ENCODE assay signal across 1 cellular context in the genomic region with DNA sequence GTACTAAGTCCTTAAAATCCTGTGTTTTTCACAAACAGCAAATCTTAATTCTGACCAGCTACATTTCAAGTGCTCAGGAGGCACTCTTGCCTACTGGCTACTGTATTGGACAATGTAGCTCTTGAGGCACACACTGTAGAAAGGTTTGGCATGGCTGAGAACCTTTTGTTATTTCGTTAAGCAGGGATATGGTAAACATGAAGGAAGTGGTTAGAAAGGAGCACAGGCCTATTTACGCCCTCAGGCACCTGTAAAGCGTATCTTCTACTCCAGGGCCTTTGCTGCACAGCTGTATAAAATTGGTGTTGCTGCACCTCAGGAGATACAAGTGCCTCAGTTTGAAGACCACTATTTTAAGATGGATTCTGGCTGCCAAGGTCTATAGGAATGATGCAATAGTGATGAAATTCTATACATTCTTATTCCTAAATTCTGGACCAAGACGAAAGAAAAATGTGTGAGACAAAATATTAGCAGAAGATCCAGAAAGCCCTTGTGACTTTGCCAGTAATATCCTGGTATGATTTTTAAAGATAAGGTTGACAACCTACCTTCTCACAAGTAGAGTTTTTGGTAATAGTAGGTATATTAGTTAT.
TF ChIP-seq lines count a peak whose summit lies in the region.

No MANE protein-coding gene starts in this region.

TF ChIP-seq in GM23338, 12 proteins besides CTCF, POLR2A, EP300 and RAD21 (continued from another document):
- TF ChIP-seq, protein P1, sequence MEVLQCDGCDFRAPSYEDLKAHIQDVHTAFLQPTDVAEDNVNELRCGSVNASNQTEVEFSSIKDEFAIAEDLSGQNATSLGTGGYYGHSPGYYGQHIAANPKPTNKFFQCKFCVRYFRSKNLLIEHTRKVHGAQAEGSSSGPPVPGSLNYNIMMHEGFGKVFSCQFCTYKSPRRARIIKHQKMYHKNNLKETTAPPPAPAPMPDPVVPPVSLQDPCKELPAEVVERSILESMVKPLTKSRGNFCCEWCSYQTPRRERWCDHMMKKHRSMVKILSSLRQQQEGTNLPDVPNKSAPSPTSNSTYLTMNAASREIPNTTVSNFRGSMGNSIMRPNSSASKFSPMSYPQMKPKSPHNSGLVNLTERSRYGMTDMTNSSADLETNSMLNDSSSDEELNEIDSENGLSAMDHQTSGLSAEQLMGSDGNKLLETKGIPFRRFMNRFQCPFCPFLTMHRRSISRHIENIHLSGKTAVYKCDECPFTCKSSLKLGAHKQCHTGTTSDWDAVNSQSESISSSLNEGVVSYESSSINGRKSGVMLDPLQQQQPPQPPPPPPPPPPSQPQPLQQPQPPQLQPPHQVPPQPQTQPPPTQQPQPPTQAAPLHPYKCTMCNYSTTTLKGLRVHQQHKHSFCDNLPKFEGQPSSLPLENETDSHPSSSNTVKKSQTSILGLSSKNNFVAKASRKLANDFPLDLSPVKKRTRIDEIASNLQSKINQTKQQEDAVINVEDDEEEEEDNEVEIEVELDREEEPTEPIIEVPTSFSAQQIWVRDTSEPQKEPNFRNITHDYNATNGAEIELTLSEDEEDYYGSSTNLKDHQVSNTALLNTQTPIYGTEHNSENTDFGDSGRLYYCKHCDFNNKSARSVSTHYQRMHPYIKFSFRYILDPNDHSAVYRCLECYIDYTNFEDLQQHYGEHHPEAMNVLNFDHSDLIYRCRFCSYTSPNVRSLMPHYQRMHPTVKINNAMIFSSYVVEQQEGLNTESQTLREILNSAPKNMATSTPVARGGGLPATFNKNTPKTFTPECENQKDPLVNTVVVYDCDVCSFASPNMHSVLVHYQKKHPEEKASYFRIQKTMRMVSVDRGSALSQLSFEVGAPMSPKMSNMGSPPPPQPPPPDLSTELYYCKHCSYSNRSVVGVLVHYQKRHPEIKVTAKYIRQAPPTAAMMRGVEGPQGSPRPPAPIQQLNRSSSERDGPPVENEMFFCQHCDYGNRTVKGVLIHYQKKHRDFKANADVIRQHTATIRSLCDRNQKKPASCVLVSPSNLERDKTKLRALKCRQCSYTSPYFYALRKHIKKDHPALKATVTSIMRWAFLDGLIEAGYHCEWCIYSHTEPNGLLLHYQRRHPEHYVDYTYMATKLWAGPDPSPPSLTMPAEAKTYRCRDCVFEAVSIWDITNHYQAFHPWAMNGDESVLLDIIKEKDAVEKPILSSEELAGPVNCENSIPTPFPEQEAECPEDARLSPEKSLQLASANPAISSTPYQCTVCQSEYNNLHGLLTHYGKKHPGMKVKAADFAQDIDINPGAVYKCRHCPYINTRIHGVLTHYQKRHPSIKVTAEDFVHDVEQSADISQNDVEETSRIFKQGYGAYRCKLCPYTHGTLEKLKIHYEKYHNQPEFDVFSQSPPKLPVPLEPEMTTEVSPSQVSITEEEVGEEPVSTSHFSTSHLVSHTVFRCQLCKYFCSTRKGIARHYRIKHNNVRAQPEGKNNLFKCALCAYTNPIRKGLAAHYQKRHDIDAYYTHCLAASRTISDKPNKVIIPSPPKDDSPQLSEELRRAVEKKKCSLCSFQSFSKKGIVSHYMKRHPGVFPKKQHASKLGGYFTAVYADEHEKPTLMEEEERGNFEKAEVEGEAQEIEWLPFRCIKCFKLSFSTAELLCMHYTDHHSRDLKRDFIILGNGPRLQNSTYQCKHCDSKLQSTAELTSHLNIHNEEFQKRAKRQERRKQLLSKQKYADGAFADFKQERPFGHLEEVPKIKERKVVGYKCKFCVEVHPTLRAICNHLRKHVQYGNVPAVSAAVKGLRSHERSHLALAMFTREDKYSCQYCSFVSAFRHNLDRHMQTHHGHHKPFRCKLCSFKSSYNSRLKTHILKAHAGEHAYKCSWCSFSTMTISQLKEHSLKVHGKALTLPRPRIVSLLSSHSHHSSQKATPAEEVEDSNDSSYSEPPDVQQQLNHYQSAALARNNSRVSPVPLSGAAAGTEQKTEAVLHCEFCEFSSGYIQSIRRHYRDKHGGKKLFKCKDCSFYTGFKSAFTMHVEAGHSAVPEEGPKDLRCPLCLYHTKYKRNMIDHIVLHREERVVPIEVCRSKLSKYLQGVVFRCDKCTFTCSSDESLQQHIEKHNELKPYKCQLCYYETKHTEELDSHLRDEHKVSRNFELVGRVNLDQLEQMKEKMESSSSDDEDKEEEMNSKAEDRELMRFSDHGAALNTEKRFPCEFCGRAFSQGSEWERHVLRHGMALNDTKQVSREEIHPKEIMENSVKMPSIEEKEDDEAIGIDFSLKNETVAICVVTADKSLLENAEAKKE (CRISPR knock-in tag; IDR thresholded peaks at IDR 0.05), result no peak
- TF ChIP-seq EZH2 (IDR thresholded peaks at IDR 0.05; ENCODE audit: low read depth, unreplicated experiment), result no peak
- no peak for TF ChIP-seq POLR2AphosphoS5 (IDR thresholded peaks at IDR 0.05; ENCODE audit: low read depth)
- TF ChIP-seq JUNB (IDR thresholded peaks at IDR 0.05; ENCODE audit: unreplicated experiment), result no peak
- TF ChIP-seq, protein P2, sequence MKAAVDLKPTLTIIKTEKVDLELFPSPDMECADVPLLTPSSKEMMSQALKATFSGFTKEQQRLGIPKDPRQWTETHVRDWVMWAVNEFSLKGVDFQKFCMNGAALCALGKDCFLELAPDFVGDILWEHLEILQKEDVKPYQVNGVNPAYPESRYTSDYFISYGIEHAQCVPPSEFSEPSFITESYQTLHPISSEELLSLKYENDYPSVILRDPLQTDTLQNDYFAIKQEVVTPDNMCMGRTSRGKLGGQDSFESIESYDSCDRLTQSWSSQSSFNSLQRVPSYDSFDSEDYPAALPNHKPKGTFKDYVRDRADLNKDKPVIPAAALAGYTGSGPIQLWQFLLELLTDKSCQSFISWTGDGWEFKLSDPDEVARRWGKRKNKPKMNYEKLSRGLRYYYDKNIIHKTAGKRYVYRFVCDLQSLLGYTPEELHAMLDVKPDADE (IDR thresholded peaks at IDR 0.05), result no peak
- TF ChIP-seq NANOG (IDR thresholded peaks at IDR 0.05; ENCODE audit: borderline replicate concordance), result no peak
- no peak for TF ChIP-seq EZH2phosphoT487 (IDR thresholded peaks at IDR 0.05; ENCODE audit: unreplicated experiment)
- TF ChIP-seq ZNF114 (CRISPR knock-in tag; IDR thresholded peaks at IDR 0.05), result no peak
- TF ChIP-seq, protein P3, sequence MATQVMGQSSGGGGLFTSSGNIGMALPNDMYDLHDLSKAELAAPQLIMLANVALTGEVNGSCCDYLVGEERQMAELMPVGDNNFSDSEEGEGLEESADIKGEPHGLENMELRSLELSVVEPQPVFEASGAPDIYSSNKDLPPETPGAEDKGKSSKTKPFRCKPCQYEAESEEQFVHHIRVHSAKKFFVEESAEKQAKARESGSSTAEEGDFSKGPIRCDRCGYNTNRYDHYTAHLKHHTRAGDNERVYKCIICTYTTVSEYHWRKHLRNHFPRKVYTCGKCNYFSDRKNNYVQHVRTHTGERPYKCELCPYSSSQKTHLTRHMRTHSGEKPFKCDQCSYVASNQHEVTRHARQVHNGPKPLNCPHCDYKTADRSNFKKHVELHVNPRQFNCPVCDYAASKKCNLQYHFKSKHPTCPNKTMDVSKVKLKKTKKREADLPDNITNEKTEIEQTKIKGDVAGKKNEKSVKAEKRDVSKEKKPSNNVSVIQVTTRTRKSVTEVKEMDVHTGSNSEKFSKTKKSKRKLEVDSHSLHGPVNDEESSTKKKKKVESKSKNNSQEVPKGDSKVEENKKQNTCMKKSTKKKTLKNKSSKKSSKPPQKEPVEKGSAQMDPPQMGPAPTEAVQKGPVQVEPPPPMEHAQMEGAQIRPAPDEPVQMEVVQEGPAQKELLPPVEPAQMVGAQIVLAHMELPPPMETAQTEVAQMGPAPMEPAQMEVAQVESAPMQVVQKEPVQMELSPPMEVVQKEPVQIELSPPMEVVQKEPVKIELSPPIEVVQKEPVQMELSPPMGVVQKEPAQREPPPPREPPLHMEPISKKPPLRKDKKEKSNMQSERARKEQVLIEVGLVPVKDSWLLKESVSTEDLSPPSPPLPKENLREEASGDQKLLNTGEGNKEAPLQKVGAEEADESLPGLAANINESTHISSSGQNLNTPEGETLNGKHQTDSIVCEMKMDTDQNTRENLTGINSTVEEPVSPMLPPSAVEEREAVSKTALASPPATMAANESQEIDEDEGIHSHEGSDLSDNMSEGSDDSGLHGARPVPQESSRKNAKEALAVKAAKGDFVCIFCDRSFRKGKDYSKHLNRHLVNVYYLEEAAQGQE (IDR thresholded peaks at IDR 0.05; ENCODE audit: unreplicated experiment), result no peak
- TF ChIP-seq CREB1 (CRISPR knock-in tag; IDR thresholded peaks at IDR 0.05; ENCODE audit: low read depth), result no peak
